Comparison of ENCODE assay signal across 18 cellular contexts in the genomic region with DNA sequence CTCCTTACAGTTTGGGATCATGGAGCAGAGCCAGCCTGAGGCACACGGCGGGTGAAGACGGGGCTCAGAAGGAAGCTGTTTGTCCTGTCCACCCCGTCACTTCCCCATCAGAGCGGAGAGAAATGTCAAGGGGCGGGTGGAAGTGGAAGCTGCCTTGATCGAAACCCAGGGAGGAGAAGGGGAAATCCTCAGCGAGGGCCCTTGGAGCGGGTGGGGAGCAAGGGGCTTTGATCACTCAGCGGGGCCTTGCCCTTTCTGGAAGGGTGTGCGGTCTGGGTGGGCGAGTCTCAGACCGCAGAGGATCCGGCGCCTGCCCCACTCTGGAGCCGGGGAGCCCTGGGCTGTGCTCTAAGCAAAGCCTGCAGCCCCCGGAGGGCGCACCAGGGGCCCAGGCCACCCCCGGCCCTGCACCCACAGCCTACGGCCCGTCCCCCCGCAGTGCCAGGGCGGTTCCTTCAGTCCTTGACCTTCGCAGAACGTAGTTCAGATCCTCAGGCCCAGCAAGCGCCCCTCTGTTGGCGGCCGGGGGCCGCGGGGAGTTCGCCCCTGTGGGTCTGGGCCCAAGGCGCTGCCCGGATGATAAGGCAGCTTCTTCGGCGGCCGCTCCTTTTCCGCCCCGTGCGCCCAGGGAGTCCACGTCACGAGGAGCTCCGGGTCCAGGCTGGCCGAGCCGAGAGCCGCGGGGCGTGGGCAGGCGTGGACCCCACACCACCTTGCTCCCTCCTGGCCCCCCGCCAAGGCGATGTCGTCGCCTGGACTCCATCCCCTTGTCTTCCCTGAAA.
"Had no signal": no experiment of that assay in that cellular context is flagged by ENCODE, and none has a peak within 500 bp of the region (broad histone marks: within the 10 kb centered on the region; RNA-seq: fewer than 3 reads in every experiment).

No MANE protein-coding gene starts in this region.

- H3K4me1 ChIP-seq: uterus had no signal

- H3K4me3 Mint-ChIP-seq: activated CD4-positive, alpha-beta memory T cell treated with anti-CD3 and anti-CD28 coated beads for 36 hours; activated CD4-positive, alpha-beta T cell treated with anti-CD3 and anti-CD28 coated beads for 36 hours; stimulated activated effector memory CD8-positive, alpha-beta T cell treated with anti-CD3 and anti-CD28 coated beads, Interleukin-12 subunit alpha, Interleukin-12 subunit beta, amount 100 ng/mL, for 72 hours; T-helper 17 cell had no signal

- H3K9me3 Mint-ChIP-seq: activated CD4-positive, alpha-beta memory T cell treated with anti-CD3 and anti-CD28 coated beads for 36 hours; activated naive CD4-positive, alpha-beta T cell treated with anti-CD3 and anti-CD28 coated beads, Interleukin-2, amount 50 U/mL, for 72 hours; brain; neural progenitor cell; stimulated activated effector memory CD8-positive, alpha-beta T cell treated with anti-CD3 and anti-CD28 coated beads, Interleukin-12 subunit alpha, Interleukin-12 subunit beta, amount 100 ng/mL, for 72 hours had no signal

- H3K4me1 Mint-ChIP-seq: activated CD4-positive, alpha-beta T cell treated with anti-CD3 and anti-CD28 coated beads for 36 hours had no signal

- H3K27ac Mint-ChIP-seq: activated CD4-positive, alpha-beta memory T cell treated with anti-CD3 and anti-CD28 coated beads for 36 hours; activated CD4-positive, alpha-beta T cell treated with anti-CD3 and anti-CD28 coated beads for 36 hours; activated naive CD4-positive, alpha-beta T cell treated with anti-CD3 and anti-CD28 coated beads, Interleukin-2, amount 50 U/mL, for 72 hours; brain; stimulated activated effector memory CD8-positive, alpha-beta T cell treated with anti-CD3 and anti-CD28 coated beads, Interleukin-12 subunit alpha, Interleukin-12 subunit beta, amount 100 ng/mL, for 72 hours; T-helper 17 cell had no signal

- H3K27me3 ChIP-seq: uterus had no signal

- H3K9ac ChIP-seq: neural progenitor cell had no signal

- H3K27ac ChIP-seq: heart left ventricle, neural progenitor cell, tibial nerve, uterus, WERI-Rb-1 had no signal

- H3K9me3 ChIP-seq: heart left ventricle, tibial nerve, uterus had no signal

- H3K36me3 Mint-ChIP-seq: activated CD4-positive, alpha-beta memory T cell treated with anti-CD3 and anti-CD28 coated beads for 36 hours; brain; neural progenitor cell; stimulated activated effector memory CD8-positive, alpha-beta T cell treated with anti-CD3 and anti-CD28 coated beads, Interleukin-12 subunit alpha, Interleukin-12 subunit beta, amount 100 ng/mL, for 72 hours had no signal

- DNase-seq: activated effector memory CD4-positive, alpha-beta T cell treated with anti-CD3 and anti-CD28 coated beads, Interleukin-2, amount 50 U/mL, for 16 hours; central memory CD4-positive, alpha-beta T cell; cortex of kidney; effector CD8-positive, alpha-beta T cell; heart left ventricle; left colon; midbrain; T-helper 17 cell; uterus; WERI-Rb-1 had no signal

- H3K36me3 ChIP-seq: heart left ventricle, neural progenitor cell, tibial nerve, uterus, WERI-Rb-1 had no signal

- H3K4me3 ChIP-seq: heart left ventricle, lung, neural progenitor cell, tibial nerve, uterus had no signal
